In genomic region chr16:79283578-79283977, GRCh38 we compare ENCODE assay signal across 13 cellular contexts.
DNase-seq lines count a peak whose midpoint lies in the region; ATAC-seq, FAIRE-seq and TF ChIP-seq lines count a peak whose summit lies in the region.
"Had no signal": no experiment of that assay in that cellular context is flagged by ENCODE, and none has a peak within 500 bp of the region (broad histone marks: within the 10 kb centered on the region; RNA-seq: fewer than 3 reads in every experiment).

No MANE protein-coding gene starts in this region.

- TF ChIP-seq CTCF in OCI-LY7 (conservative IDR thresholded peaks at IDR 0.05; ENCODE audit: low read length) (no peak), GM12878 (IDR thresholded peaks at IDR 0.05 in 2 of 3, conservative IDR thresholded peaks at IDR 0.05 in 1 of 3; ENCODE audit: control insufficient read depth in 2 of 3, extremely low read depth in 1 of 3, insufficient read depth in 1 of 3, low read depth in 3 of 3, low read length in 3 of 3) (no peak), esophagus muscularis mucosa (IDR thresholded peaks at IDR 0.05) (no peak)

- peak overlapping the region; percentile 36; the same call in 1 of the 2 replicates for H2AFZ ChIP-seq in OCI-LY7 (ENCODE audit: low read length)
- H2AFZ ChIP-seq in GM12878 (ENCODE audit: control insufficient read depth, low read depth, low read length) = no peak overlapping the region

- H3K4me3 ChIP-seq in CD4-positive, alpha-beta memory T cell (ENCODE audit: low read length in 2 of 2) = peak overlapping the region in 1 of 2 donors; percentile 15
- H3K4me3 ChIP-seq in OCI-LY7 (ENCODE audit: low read depth, low read length, poor library complexity, severe bottlenecking) (no peak overlapping the region), GM12878 (no peak overlapping the region), right cardiac atrium (ENCODE audit: low read length) (no peak overlapping the region), esophagus muscularis mucosa (no peak overlapping the region)

- TF ChIP-seq RAD21 in GM12878 (IDR thresholded peaks at IDR 0.05; ENCODE audit: insufficient read depth, low read depth, low read length) = no peak

- POLR2A ChIA-PET in CD4-positive, alpha-beta memory T cell (lab: Charles Lee; ENCODE audit: partially characterized antibody) = interaction anchor here (0.9 to 8.8 kb wide), 9 partner anchors 8 to 486 kb away, joined by 3 to 146 read pairs (median 4); partner anchors contain the start of gene MAF
- POLR2A ChIA-PET in OCI-LY7 (lab: Charles Lee) = no interaction called here
- POLR2A ChIA-PET in GM12878 (lab: Charles Lee) = interaction anchor here (0.6 kb wide), 1 partner anchor 66 kb away, joined by 5 read pairs; no protein-coding TSS in a partner anchor

- DNase-seq in CD4-positive, alpha-beta memory T cell = peak; percentile 55 to 70 (median 59)
- DNase-seq in OCI-LY7 (ENCODE audit: low spot score) (peak; percentile 65), GM12878 (ENCODE audit: low read depth, low spot score) (no peak), NCI-H1048 (lab: John Stamatoyannopoulos, UW) (no peak), Ammon's horn (ENCODE audit: low spot score) (no peak), right cardiac atrium (no peak), esophagus muscularis mucosa (ENCODE audit: extremely low spot score) (no peak)
- DNase-seq: activated gamma-delta T cell treated with Interleukin-2 at 50 U/mL for 16 hours, NCI-H1092 treated with DMSO at 0.1 percent for 48 hours, NCI-H526 treated with DMSO at 0.1 percent for 48 hours had no signal

- H3K4me1 Mint-ChIP-seq in CD4-positive, alpha-beta memory T cell = peaks cover 65 to 94% (median 84%) of the 10 kb centered on the region in 4 donors

- CTCF ChIA-PET in CD4-positive, alpha-beta memory T cell (lab: Charles Lee; ENCODE audit: partially characterized antibody) = interaction anchor here (1.0 to 7.6 kb wide), 7 partner anchors 8 to 318 kb away, joined by 3 to 109 read pairs (median 4); partner anchors contain the start of gene MAF
- CTCF ChIA-PET in OCI-LY7 (lab: Charles Lee; ENCODE audit: unreplicated experiment) (no interaction called here), GM12878 (lab: Yijun Ruan, JAX) (interaction anchor here (0.6 kb wide), 1 partner anchor 319 kb away, joined by 3 read pairs; no protein-coding TSS in a partner anchor)

- peaks cover 92% of the 10 kb centered on the region for H3K4me1 ChIP-seq in CD4-positive, alpha-beta memory T cell (ENCODE audit: insufficient read depth, low read length)
- H3K4me1 ChIP-seq in OCI-LY7 (ENCODE audit: insufficient read depth, low read length, poor library complexity, severe bottlenecking) (peaks cover 69% of the 10 kb centered on the region), GM12878 (ENCODE audit: control insufficient read depth, insufficient read depth, low read length) (peaks cover 22% of the 10 kb centered on the region), right cardiac atrium (ENCODE audit: control insufficient read depth, insufficient read depth, low read length) (peaks cover 3% of the 10 kb centered on the region), esophagus muscularis mucosa (peaks cover 5 to 10% (median 9%) of the 10 kb centered on the region in 4 donors)

- H3K9me3 ChIP-seq in CD4-positive, alpha-beta memory T cell (ENCODE audit: control insufficient read depth in 1 of 2, low read length in 2 of 2) = no peaks in the 10 kb centered on the region
- H3K9me3 ChIP-seq in OCI-LY7 (ENCODE audit: low read length) (no peaks in the 10 kb centered on the region), GM12878 (replicated peaks; ENCODE audit: control insufficient read depth, insufficient read depth, low read length) (no peaks in the 10 kb centered on the region; the same call in 1 of the 3 replicates), right cardiac atrium (ENCODE audit: control insufficient read depth, low read length) (no peaks in the 10 kb centered on the region), esophagus muscularis mucosa (no peaks in the 10 kb centered on the region)

- H3K79me2 ChIP-seq in OCI-LY7 (ENCODE audit: insufficient read depth, low read depth, low read length) (no peaks in the 10 kb centered on the region), GM12878 (ENCODE audit: control insufficient read depth, insufficient read depth, low read length) (no peaks in the 10 kb centered on the region)

- H3K4me2 ChIP-seq in OCI-LY7 (ENCODE audit: low read length) (peak overlapping the region; percentile 37), GM12878 (ENCODE audit: control insufficient read depth, insufficient read depth) (no peak overlapping the region)

- peak; percentile 46 for ATAC-seq in GM18868 (IDR thresholded peaks at IDR 0.05; ENCODE audit: unreplicated experiment)
- ATAC-seq in GM12878 = peak; percentile 46; the same call in 2 of the 3 replicates
- ATAC-seq in right cardiac atrium = no peak
- ATAC-seq: Right ventricle myocardium inferior had no signal

- in situ Hi-C loops in GM12878 (cut with MboI) = no loop called here

- H3K36me3 ChIP-seq in CD4-positive, alpha-beta memory T cell (ENCODE audit: insufficient read depth, low read length) = no peaks in the 10 kb centered on the region
- no peaks in the 10 kb centered on the region for H3K36me3 ChIP-seq in OCI-LY7 (ENCODE audit: insufficient read depth, low read length)
- H3K36me3 ChIP-seq in GM12878 (ENCODE audit: control insufficient read depth in 2 of 2, insufficient read depth in 2 of 2, low read length in 1 of 2) = no peaks in the 10 kb centered on the region
- no peaks in the 10 kb centered on the region for H3K36me3 ChIP-seq in esophagus muscularis mucosa

- no peaks in the 10 kb centered on the region for H4K20me1 ChIP-seq in OCI-LY7 (ENCODE audit: insufficient read depth, low read length)
- H4K20me1 ChIP-seq in GM12878 (ENCODE audit: control insufficient read depth, insufficient read depth) = no peaks in the 10 kb centered on the region

- peaks cover 0 to 3% (median 0%) of the 10 kb centered on the region in 8 donors for H3K9me3 Mint-ChIP-seq in CD4-positive, alpha-beta memory T cell

- H3K4me3 Mint-ChIP-seq in CD4-positive, alpha-beta memory T cell = peak overlapping the region; percentile 60 to 85 (median 76)

- RAD21 ChIA-PET in GM12878 (lab: Charles Lee; ENCODE audit: unreplicated experiment) = no interaction called here

- SMC1A ChIA-PET in GM12878 (lab: Charles Lee; ENCODE audit: uncharacterized antibody, unreplicated experiment) = no interaction called here

- no peak overlapping the region for H3K9ac ChIP-seq in GM12878 (ENCODE audit: control insufficient read depth, insufficient read depth, low read length)

- no peaks in the 10 kb centered on the region for H3K9me2 ChIP-seq in OCI-LY7 (ENCODE audit: insufficient read depth, low read length)

- BruUV-seq in OCI-LY7 (replicated peaks; lab: Mats Ljungman, UMichigan) (no TSS peak), GM12878 (replicated peaks; lab: Mats Ljungman, UMichigan) (no TSS peak)

- intact Hi-C loops in CD4-positive, alpha-beta memory T cell (cut with micrococcal nuclease) = loop anchor here (1.0 to 10.0 kb wide), 2 partner anchors 11 to 1721 kb away; partner anchors contain the start of genes CENPN and CMC2
- intact Hi-C loops in OCI-LY7 (cut with micrococcal nuclease; ENCODE audit: unreplicated experiment) = no loop called here
- intact Hi-C loops in GM12878 (cut with micrococcal nuclease; ENCODE audit: unreplicated experiment) = no loop called here
- intact Hi-C loops in right cardiac atrium (cut with DNase I) = no loop called here
- intact Hi-C loops in esophagus muscularis mucosa (cut with DNase I) = no loop called here

- H3K36me3 Mint-ChIP-seq in CD4-positive, alpha-beta memory T cell = no peaks in the 10 kb centered on the region

- FAIRE-seq in GM12878 (lab: Jason Lieb, UNC) = no peak
- FAIRE-seq: HTR-8/SVneo had no signal

- TF ChIP-seq POLR2A in GM12878 (IDR thresholded peaks at IDR 0.05; ENCODE audit: low read depth, low read length) = no peak
- no peak for TF ChIP-seq POLR2A in esophagus muscularis mucosa (IDR thresholded peaks at IDR 0.05; ENCODE audit: low read depth)

- peak overlapping the region; percentile 34 for H3K27ac ChIP-seq in CD4-positive, alpha-beta memory T cell (ENCODE audit: low read depth, low read length)
- H3K27ac ChIP-seq in OCI-LY7 (ENCODE audit: low read depth, low read length, poor library complexity, severe bottlenecking) (no peak overlapping the region), GM12878 (ENCODE audit: control insufficient read depth, insufficient read depth) (no peak overlapping the region), right cardiac atrium (ENCODE audit: low read length) (no peak overlapping the region), esophagus muscularis mucosa (replicated peaks in 1 of 4) (no peak overlapping the region)

- no peaks in the 10 kb centered on the region for H3K27me3 Mint-ChIP-seq in CD4-positive, alpha-beta memory T cell

- 20% methylated on average over 4 of the region's 4 CpGs for WGBS in GM12878 (ENCODE audit: insufficient coverage, insufficient replicate concordance, low lambda C conversion rate, missing lambda C conversion rate)
- 89% methylated on average over 4 of the region's 4 CpGs for WGBS in right cardiac atrium
- WGBS in esophagus muscularis mucosa = 85% methylated on average over 4 of the region's 4 CpGs

- peak overlapping the region; percentile 85 to 96 (median 91) for H3K27ac Mint-ChIP-seq in CD4-positive, alpha-beta memory T cell

- no peaks in the 10 kb centered on the region for H3K27me3 ChIP-seq in CD4-positive, alpha-beta memory T cell (ENCODE audit: insufficient read depth, low read length)
- H3K27me3 ChIP-seq in GM12878 (replicated peaks in 1 of 2; ENCODE audit: control insufficient read depth in 2 of 2, insufficient read depth in 2 of 2, low read length in 1 of 2) (no peaks in the 10 kb centered on the region), right cardiac atrium (ENCODE audit: control insufficient read depth, insufficient read depth) (no peaks in the 10 kb centered on the region), esophagus muscularis mucosa (no peaks in the 10 kb centered on the region)

- TF ChIP-seq EP300 in GM12878 (IDR thresholded peaks at IDR 0.05; ENCODE audit: borderline replicate concordance in 1 of 2, control insufficient read depth in 1 of 2, low read depth in 2 of 2, low read length in 2 of 2) (no peak), esophagus muscularis mucosa (IDR thresholded peaks at IDR 0.05) (no peak)

TF ChIP-seq in GM12878, 131 proteins besides CTCF, POLR2A, EP300 and RAD21 (continues in another document):
- no peak for TF ChIP-seq RELB (IDR thresholded peaks at IDR 0.05; ENCODE audit: low read depth)
- TF ChIP-seq MTA3 (IDR thresholded peaks at IDR 0.05; ENCODE audit: borderline replicate concordance, low read length) = no peak

Comparison
In these comparisons a context has a peak if more than half of its experiments do, and no peak if none do; other contexts are left out.
1. DNase-seq: peak in CD4-positive, alpha-beta memory T cell (5 of 5) and OCI-LY7 (single experiment); none in GM12878 (single experiment), NCI-H1048 (single experiment), Ammon's horn (single experiment), right cardiac atrium (0 of 3) and esophagus muscularis mucosa (single experiment).
2. ATAC-seq: peak in GM18868 (single experiment) and GM12878 (single experiment); none in right cardiac atrium (0 of 2).